In genomic region chr19:48152552-48152951, GRCh38 we compare ENCODE assay signal across 8 cellular contexts. TPM values are rescaled to one million over a fixed set of nuclear protein-coding genes. Genes with fewer than 3 reads are reported as not detected.
DNase-seq lines count a peak whose midpoint lies in the region; ATAC-seq and TF ChIP-seq lines count a peak whose summit lies in the region.

No MANE protein-coding gene starts in this region.

- ATAC-seq in HG03139 (IDR thresholded peaks at IDR 0.05; ENCODE audit: unreplicated experiment): no peak

- 27 to 34% methylated on average over 8 of the region's 8 CpGs for WGBS in lower leg skin, 2 donors

- peak in 1 of 3 donors; percentile 73 for TF ChIP-seq CTCF in lower leg skin (IDR thresholded peaks at IDR 0.05)

- H3K27ac ChIP-seq in cingulate gyrus (ENCODE audit: low read depth, low read length): peak overlapping the region; percentile 21

- DNase-seq in NK-92 treated with Interleukin-12 subunit alpha and Interleukin-12 subunit beta, amount 100 ng/mL, for 24 hours (lab: John Stamatoyannopoulos, UW): peak; percentile 19
- DNase-seq in NK-92 (lab: John Stamatoyannopoulos, UW; ENCODE audit: unreplicated experiment): no peak
- peak; percentile 24 for DNase-seq in NCI-H2196 treated with DMSO at 0.1 percent for 48 hours (lab: John Stamatoyannopoulos, UW; ENCODE audit: unreplicated experiment)
- peak; percentile 74 for DNase-seq in activated CD4-positive, alpha-beta T cell treated with anti-CD3 and anti-CD28 coated beads for 48 hours
- peak; percentile 56 to 90 for DNase-seq in lower leg skin (ENCODE audit: low spot score in 2 of 2)
- DNase-seq in stimulated activated CD8-positive, alpha-beta memory T cell treated with anti-CD3 and anti-CD28 coated beads, Interleukin-12 subunit alpha, Interleukin-12 subunit beta, amount 100 ng/mL, for 1 hour (ENCODE audit: low read depth): peak; percentile 60

- TF ChIP-seq POLR2A in lower leg skin (IDR thresholded peaks at IDR 0.05): no peak

- intact Hi-C loops in lower leg skin (cut with DNase I; ENCODE audit: low total_unique reads): loop anchor here (5.0 kb wide), 1 partner anchor 45 kb away; no protein-coding TSS in a partner anchor

- no peak overlapping the region for H3K4me3 ChIP-seq in lower leg skin (ENCODE audit: low read depth, poor library complexity, severe bottlenecking)

RNA-seq across cellular contexts. Expression of gene LIG1, which starts 17.6 kb away (rescaled TPM):
- total RNA-seq in lower leg skin: 10 to 100 TPM; 20.8 to 44.2 (median 32.9) TPM

RNA-seq across cellular contexts. Expression of gene ZSWIM9, which starts 17.9 kb away (rescaled TPM):
- 1 to 10 TPM; 5.5 to 9.9 (median 6.9) TPM for total RNA-seq in lower leg skin

RNA-seq across cellular contexts. Expression of gene PLA2G4C, which starts 41.9 kb away (rescaled TPM):
- 1 to 10 TPM; 1.4 to 7.6 (median 4.5) TPM for total RNA-seq in lower leg skin
